12 cellular contexts compared by ENCODE assay signal in the genomic region with DNA sequence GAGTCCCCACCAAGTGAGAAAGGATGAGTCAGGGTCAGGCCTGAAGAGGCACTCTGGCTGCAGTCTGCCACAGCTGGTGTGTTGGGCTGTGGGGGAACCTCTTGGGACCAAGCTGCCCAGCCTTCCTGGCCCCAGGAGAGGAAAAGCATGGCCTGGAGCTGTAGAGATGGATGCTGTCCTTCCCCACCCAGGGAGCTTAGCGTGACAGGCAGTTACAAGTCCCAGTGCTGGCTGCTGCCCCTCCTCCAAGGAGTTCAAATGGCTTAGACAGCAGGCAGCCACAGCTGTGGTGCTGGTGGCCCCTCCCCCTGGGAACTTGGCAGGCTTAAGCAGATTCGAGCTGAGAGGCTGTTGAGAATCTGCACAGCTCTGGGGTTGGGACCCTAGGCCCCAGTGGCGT.
DNase-seq lines count a peak whose midpoint lies in the region; ATAC-seq, FAIRE-seq and TF ChIP-seq lines count a peak whose summit lies in the region.
"Had no signal": no experiment of that assay in that cellular context is flagged by ENCODE, and none has a peak within 500 bp of the region (broad histone marks: within the 10 kb centered on the region; RNA-seq: fewer than 3 reads in every experiment).

No MANE protein-coding gene starts in this region.

- no peak for TF ChIP-seq POLR2A in stomach (IDR thresholded peaks at IDR 0.05)

- WGBS in stomach, 5 donors, result 35 to 51% (median 37%) methylated on average over 2 to 3 of the region's 3 CpGs

- H3K36me3 ChIP-seq in right atrium auricular region, result no peaks in the 10 kb centered on the region
- H3K36me3 ChIP-seq in cardiac muscle cell, result no peaks in the 10 kb centered on the region
- H3K36me3 ChIP-seq in stomach, result no peaks in the 10 kb centered on the region

- H3K4me1 ChIP-seq in right atrium auricular region, result peaks cover 0 to 33% of the 10 kb centered on the region in 2 donors
- peaks cover 14% of the 10 kb centered on the region for H3K4me1 ChIP-seq in cardiac muscle cell (ENCODE audit: low read depth)
- H3K4me1 ChIP-seq in stomach, result peaks cover 7 to 46% (median 34%) of the 10 kb centered on the region in 4 donors

- H3K4me3 ChIP-seq in right atrium auricular region, result no peak overlapping the region
- H3K4me3 ChIP-seq in cardiac muscle cell, result no peak overlapping the region
- H3K4me3 ChIP-seq in stomach, result no peak overlapping the region

- H3K27me3 ChIP-seq in right atrium auricular region, result no peaks in the 10 kb centered on the region
- H3K27me3 ChIP-seq in cardiac muscle cell, result no peaks in the 10 kb centered on the region
- H3K27me3 ChIP-seq in stomach, result no peaks in the 10 kb centered on the region

- ATAC-seq in Right ventricle myocardium superior (ENCODE audit: poor library complexity) (no peak), GM18498 (IDR thresholded peaks at IDR 0.05; ENCODE audit: unreplicated experiment) (no peak), GM19395 (IDR thresholded peaks at IDR 0.05; ENCODE audit: unreplicated experiment) (no peak)

- H3K27ac ChIP-seq in right atrium auricular region, result no peak overlapping the region
- no peak overlapping the region for H3K27ac ChIP-seq in cardiac muscle cell
- no peak overlapping the region for H3K27ac ChIP-seq in stomach
- H3K27ac ChIP-seq: C4-2B had no signal

- no peak for TF ChIP-seq CTCF in right atrium auricular region (IDR thresholded peaks at IDR 0.05)
- no peak for TF ChIP-seq CTCF in cardiac muscle cell (IDR thresholded peaks at IDR 0.05; ENCODE audit: low read depth, low read length)
- TF ChIP-seq CTCF in stomach (IDR thresholded peaks at IDR 0.05), result no peak

- intact Hi-C loops in Right ventricle myocardium superior (cut with DNase I) (loop anchor here (5.0 kb wide), 1 partner anchor 338 kb away; no protein-coding TSS in a partner anchor), stomach (cut with DNase I; ENCODE audit: low total_unique reads) (loop anchor here (5.0 kb wide), 1 partner anchor 258 kb away; no protein-coding TSS in a partner anchor)

- H3K9me3 ChIP-seq in right atrium auricular region (no peaks in the 10 kb centered on the region), cardiac muscle cell (ENCODE audit: low read depth) (peaks cover 4% of the 10 kb centered on the region), stomach (no peaks in the 10 kb centered on the region)

- DNase-seq in Right ventricle myocardium superior (peak; percentile 44), right atrium auricular region (ENCODE audit: low spot score) (no peak), RPMI8226 (peak; percentile 84), cardiac muscle cell (ENCODE audit: low read depth in 1 of 2, low spot score in 1 of 2) (peak; percentile 48 to 74), stomach (peak; percentile 31), RCC 7860 (ENCODE audit: low spot score) (no peak)
- DNase-seq: activated naive CD8-positive, alpha-beta T cell treated with anti-CD3 and anti-CD28 coated beads, Interleukin-2, amount 10 ng/mL, durations not matched to agents 7 days and 5 days; SIG-M5 had no signal

- TF ChIP-seq EP300 in stomach (IDR thresholded peaks at IDR 0.05), result no peak

- no peak for FAIRE-seq in RCC 7860 (lab: Jason Lieb, UNC)
- FAIRE-seq: GM18507 had no signal

Comparison
In these comparisons a context has a peak if more than half of its experiments do, and no peak if none do; other contexts are left out.
1. DNase-seq: peak in Right ventricle myocardium superior (single experiment), RPMI8226 (single experiment), cardiac muscle cell (2 of 2) and stomach (single experiment); none in right atrium auricular region (single experiment) and RCC 7860 (single experiment).